5 cellular contexts compared by ENCODE assay signal in genomic region chr15:74162196-74162536, GRCh38. TPM values are rescaled to one million over a fixed set of nuclear protein-coding genes. Genes with fewer than 3 reads are reported as not detected.
"Had no signal": no experiment of that assay in that cellular context is flagged by ENCODE, and none has a peak within 500 bp of the region (broad histone marks: within the 10 kb centered on the region; RNA-seq: fewer than 3 reads in every experiment).

No MANE protein-coding gene starts in this region.

RNA-seq across cellular contexts. Expression of gene ISLR2, which starts 31.8 kb away (rescaled TPM):
- total RNA-seq: thoracic aorta had no signal

RNA-seq across cellular contexts. Expression of gene STRA6, which starts 40.4 kb away (rescaled TPM):
- total RNA-seq: subcutaneous adipose tissue, thyroid gland, transverse colon, upper lobe of right lung had no signal
